In the genomic region with DNA sequence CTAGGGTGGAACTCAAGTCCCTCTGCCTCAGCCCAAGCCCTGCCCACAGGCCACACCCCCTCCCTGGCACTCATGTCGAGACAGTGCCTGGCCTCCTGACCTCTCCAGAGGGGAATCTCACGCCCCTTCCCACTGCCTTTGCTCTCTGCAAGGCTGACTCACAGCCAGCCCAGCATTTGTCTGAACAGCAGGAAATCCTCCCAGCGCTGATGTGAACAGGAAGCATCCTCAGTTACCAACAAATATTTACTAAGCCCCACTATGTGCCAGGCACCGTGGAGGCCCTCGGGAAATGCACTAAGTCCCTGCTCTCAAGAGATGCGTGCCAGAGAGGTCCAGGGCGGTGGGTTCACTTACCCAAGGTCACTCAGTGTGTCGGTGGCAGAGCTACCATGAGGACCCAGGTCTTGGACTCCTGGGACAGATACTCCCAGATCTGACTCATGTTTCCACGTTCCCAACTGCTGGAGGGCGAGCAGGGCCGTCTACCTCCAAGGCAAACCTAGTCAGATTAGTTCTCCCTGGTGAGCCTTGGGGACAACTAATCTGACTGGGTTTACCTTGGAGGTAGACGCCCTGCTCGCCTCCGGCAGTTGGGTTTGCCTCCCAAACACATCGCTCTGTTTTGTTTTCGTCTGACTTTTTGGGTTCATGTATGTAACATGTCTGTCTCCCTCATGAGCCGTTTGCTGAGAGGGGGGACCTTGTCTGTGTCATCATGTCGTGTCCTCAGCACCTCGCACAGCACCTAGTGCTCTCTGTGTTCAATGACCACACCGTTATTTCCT, we compare ENCODE assay signal across 9 cellular contexts. TPM values are rescaled to one million over a fixed set of nuclear protein-coding genes. Genes with fewer than 3 reads are reported as not detected.
DNase-seq lines count a peak whose midpoint lies in the region; ATAC-seq, FAIRE-seq and TF ChIP-seq lines count a peak whose summit lies in the region.
"Had no signal": no experiment of that assay in that cellular context is flagged by ENCODE, and none has a peak within 500 bp of the region (broad histone marks: within the 10 kb centered on the region; RNA-seq: fewer than 3 reads in every experiment).

No MANE protein-coding gene starts in this region.

- peaks cover 62% of the 10 kb centered on the region for H3K4me1 Mint-ChIP-seq in activated CD8-positive, alpha-beta T cell treated with anti-CD3 and anti-CD28 coated beads for 36 hours (ENCODE audit: low read depth)
- H3K4me1 Mint-ChIP-seq in nephron: peaks cover 45% of the 10 kb centered on the region

- WGBS in IMR-90 (ENCODE audit: extremely low coverage in 2 of 2, insufficient read length in 1 of 2), 2 experiments: 48% methylated on average over 14 of the region's 20 CpGs; no CpG with 5 or more reads in 1 of the 2 experiments

- peaks cover 2% of the 10 kb centered on the region for H3K27me3 ChIP-seq in AG04450 (ENCODE audit: control insufficient read depth, insufficient read depth, low read length)
- H3K27me3 ChIP-seq in IMR-90 (ENCODE audit: control insufficient read depth, insufficient read depth, low read length): no peaks in the 10 kb centered on the region

- peak overlapping the region; percentile 94 for H2AK5ac ChIP-seq in IMR-90 (ENCODE audit: low read depth, low read length)

- peak overlapping the region; percentile 60 for H4K91ac ChIP-seq in IMR-90 (ENCODE audit: insufficient read depth, low read depth, low read length)

- TF ChIP-seq RAD21 in IMR-90 (IDR thresholded peaks at IDR 0.05; ENCODE audit: low read length): no peak

- H3K4me3 ChIP-seq in AG04450 (ENCODE audit: low read depth, low read length): no peak overlapping the region
- no peak overlapping the region for H3K4me3 ChIP-seq in IMR-90 (ENCODE audit: insufficient read depth, low read depth, low read length)

- H2BK5ac ChIP-seq in IMR-90 (ENCODE audit: low read depth, low read length, poor library complexity, severe bottlenecking): peak overlapping the region; percentile 53

- dilution Hi-C loops in IMR-90 (cut with HindIII; ENCODE audit: low sequenced_read_pairs, unreplicated experiment): no loop called here

- H3K36me3 Mint-ChIP-seq in activated CD8-positive, alpha-beta T cell treated with anti-CD3 and anti-CD28 coated beads for 36 hours (ENCODE audit: low read depth): peaks cover 14% of the 10 kb centered on the region
- no peaks in the 10 kb centered on the region for H3K36me3 Mint-ChIP-seq in nephron (ENCODE audit: low read depth)

- FAIRE-seq in GM19239 (lab: Jason Lieb, UNC): no peak
- FAIRE-seq: colon had no signal

- no peak for TF ChIP-seq POLR2A in IMR-90 (IDR thresholded peaks at IDR 0.05; ENCODE audit: low read depth, low read length)

- peaks cover 28% of the 10 kb centered on the region for H3K4me1 ChIP-seq in IMR-90 (ENCODE audit: control insufficient read depth, insufficient read depth, low read length)

- H3K27ac ChIP-seq in AG04450 (ENCODE audit: low read depth, low read length): peak overlapping the region; percentile 52
- H3K27ac ChIP-seq in IMR-90 (ENCODE audit: insufficient read depth, low read length): peak overlapping the region; percentile 36; the same call in 1 of the 2 replicates

- H3K23ac ChIP-seq in IMR-90 (ENCODE audit: low read depth, low read length): 0 out of 2 replicates have a peak overlapping the region, but pooled peaks have one; percentile 65

- peaks cover 3 to 11% of the 10 kb centered on the region in 2 experiments; a peak in 2 of 4 replicates for H3K79me1 ChIP-seq in IMR-90 (ENCODE audit: low read depth in 1 of 2, low read length in 2 of 2)

- intact Hi-C loops in IMR-90 (cut with micrococcal nuclease): no loop called here
- intact Hi-C loops in activated CD8-positive, alpha-beta T cell treated with anti-CD3 and anti-CD28 coated beads for 36 hours (cut with micrococcal nuclease): no loop called here

- no peak overlapping the region for H3K18ac ChIP-seq in IMR-90 (ENCODE audit: low read depth, low read length)

- H4K5ac ChIP-seq in IMR-90 (ENCODE audit: low read depth, low read length): peak overlapping the region; percentile 28; the same call in 1 of the 2 replicates

- no TSS peak for BruUV-seq in IMR-90 (replicated peaks; lab: Mats Ljungman, UMichigan)

- DNase-seq in AG04450 (ENCODE audit: low read depth, low spot score): no peak
- peak; percentile 80 for DNase-seq in IMR-90
- peak; percentile 50 for DNase-seq in activated CD8-positive, alpha-beta T cell treated with anti-CD3 and anti-CD28 coated beads for 36 hours
- DNase-seq in GM19239 (ENCODE audit: insufficient read length, low spot score): no peak

- ATAC-seq in IMR-90 (ENCODE audit: low read depth): peak; percentile 64
- no peak for ATAC-seq in activated CD8-positive, alpha-beta T cell treated with anti-CD3 and anti-CD28 coated beads for 36 hours
- ATAC-seq in esophagus mucosa: peak; percentile 77
- no peak for ATAC-seq in HG03196 (IDR thresholded peaks at IDR 0.05; ENCODE audit: unreplicated experiment)
- no peak for ATAC-seq in HG03565 (IDR thresholded peaks at IDR 0.05; ENCODE audit: unreplicated experiment)

- H3K4me2 ChIP-seq in IMR-90 (ENCODE audit: low read depth, low read length): peak overlapping the region; percentile 22; the same call in 1 of the 2 replicates

- no peak overlapping the region for H3K9ac ChIP-seq in IMR-90 (ENCODE audit: low read depth, low read length)

- in situ Hi-C loops in IMR-90 (cut with MboI; ENCODE audit: low sequenced_read_pairs): no loop called here

- H4K20me1 ChIP-seq in IMR-90 (ENCODE audit: insufficient read depth, low read length): no peaks in the 10 kb centered on the region

- peak overlapping the region; percentile 64 to 69 for H4K8ac ChIP-seq in IMR-90 (ENCODE audit: low read depth in 2 of 2, low read length in 2 of 2)

- peak overlapping the region; percentile 68 for H2BK120ac ChIP-seq in IMR-90 (ENCODE audit: low read depth, low read length)

- H3K9me3 ChIP-seq in AG04450 (ENCODE audit: control insufficient read depth, insufficient read depth, low read length) (peaks cover 8% of the 10 kb centered on the region), IMR-90 (ENCODE audit: control insufficient read depth, insufficient read depth, low read length) (peaks cover 4% of the 10 kb centered on the region)

- H3K27ac Mint-ChIP-seq in activated CD8-positive, alpha-beta T cell treated with anti-CD3 and anti-CD28 coated beads for 36 hours: peak overlapping the region; percentile 96
- H3K27ac Mint-ChIP-seq in nephron: peak overlapping the region; percentile 62 to 89 (median 74)

- H3K4me3 Mint-ChIP-seq in activated CD8-positive, alpha-beta T cell treated with anti-CD3 and anti-CD28 coated beads for 36 hours: no peak overlapping the region
- H3K4me3 Mint-ChIP-seq in nephron: peak overlapping the region in 2 of 3 experiments; percentile 17 to 33

- H3K56ac ChIP-seq in IMR-90 (ENCODE audit: extremely low read depth, insufficient read depth, low read length): 0 out of 2 replicates have a peak overlapping the region, but pooled peaks have one; percentile 43

- CTCF ChIA-PET in AG04450 (lab: Charles Lee): interaction anchor here (2.2 kb wide), 1 partner anchor 40 kb away, joined by 5 read pairs; no protein-coding TSS in a partner anchor
- CTCF ChIA-PET in IMR-90 (lab: Yijun Ruan, JAX): interaction anchor here (1.1 kb wide), 1 partner anchor 60 kb away, joined by 3 read pairs; no protein-coding TSS in a partner anchor
- CTCF ChIA-PET in activated CD8-positive, alpha-beta T cell treated with anti-CD3 and anti-CD28 coated beads for 36 hours (lab: Charles Lee): interaction anchor here (0.8 to 2.3 kb wide), 5 partner anchors 27 to 39 kb away, joined by 3 to 11 read pairs (median 3); no protein-coding TSS in a partner anchor

- H3K14ac ChIP-seq in IMR-90 (replicated peaks; ENCODE audit: low read depth, low read length): peak overlapping the region; percentile 64

- H3K36me3 ChIP-seq in IMR-90 (ENCODE audit: control insufficient read depth, insufficient read depth, low read length): no peaks in the 10 kb centered on the region

- H2BK15ac ChIP-seq in IMR-90 (ENCODE audit: low read depth, low read length): peak overlapping the region; percentile 62; the same call in 1 of the 3 replicates

- peak overlapping the region; percentile 63 for H3K4ac ChIP-seq in IMR-90 (ENCODE audit: low read depth, low read length)

- no peaks in the 10 kb centered on the region for H3K27me3 Mint-ChIP-seq in activated CD8-positive, alpha-beta T cell treated with anti-CD3 and anti-CD28 coated beads for 36 hours
- no peaks in the 10 kb centered on the region for H3K27me3 Mint-ChIP-seq in nephron (ENCODE audit: low read depth)

- no peaks in the 10 kb centered on the region for H3K9me3 Mint-ChIP-seq in activated CD8-positive, alpha-beta T cell treated with anti-CD3 and anti-CD28 coated beads for 36 hours
- H3K9me3 Mint-ChIP-seq in nephron: peaks cover 3% of the 10 kb centered on the region

- peak overlapping the region; percentile 86 for H2AFZ ChIP-seq in IMR-90 (replicated peaks; ENCODE audit: low read length, poor library complexity)

- peaks cover 16% of the 10 kb centered on the region; the same call in 1 of the 2 replicates for H3K9me1 ChIP-seq in IMR-90 (ENCODE audit: insufficient read depth, low read length)

- TF ChIP-seq CTCF in AG04450 (IDR thresholded peaks at IDR 0.05; ENCODE audit: low read depth, low read length) (no peak), IMR-90 (conservative IDR thresholded peaks at IDR 0.05; ENCODE audit: low read depth, low read length) (no peak), nephron (IDR thresholded peaks at IDR 0.05; ENCODE audit: unreplicated experiment in 3 of 3) (no peak)
- no peak for TF ChIP-seq CTCF in activated CD8-positive, alpha-beta T cell treated with anti-CD3 and anti-CD28 coated beads for 36 hours (IDR thresholded peaks at IDR 0.05)

- H2BK20ac ChIP-seq in IMR-90 (ENCODE audit: low read depth, low read length): peak overlapping the region; percentile 81; the same call in 1 of the 2 replicates

- H2AK9ac ChIP-seq in IMR-90 (replicated peaks; ENCODE audit: low read depth, low read length, poor library complexity): peak overlapping the region; percentile 76

- POLR2A ChIA-PET in AG04450 (lab: Yijun Ruan, JAX) (no interaction called here), IMR-90 (lab: Charles Lee; ENCODE audit: unreplicated experiment) (interaction anchor here (0.6 kb wide), 1 partner anchor 236 kb away, joined by 6 read pairs; no protein-coding TSS in a partner anchor)
- POLR2A ChIA-PET in activated CD8-positive, alpha-beta T cell treated with anti-CD3 and anti-CD28 coated beads for 36 hours (lab: Charles Lee): interaction anchor here (0.6 to 1.7 kb wide), 4 partner anchors 29 to 761 kb away, joined by 3 to 5 read pairs (median 3); a partner anchor contains a TSS

TF ChIP-seq in IMR-90, 13 proteins besides CTCF, POLR2A, EP300 and RAD21 (continues in another document):
- TF ChIP-seq BHLHE40 (IDR thresholded peaks at IDR 0.05; ENCODE audit: low read depth, low read length) (no peak; the same call in 1 of the 2 replicates), FOS (IDR thresholded peaks at IDR 0.05; ENCODE audit: low read depth, low read length) (peak; percentile 66)

RNA-seq across cellular contexts. Expression of a gene that starts 7.7 kb away (rescaled TPM):
- polyA plus RNA-seq in AG04450 (2011; rRNA removed): 12.5 and 12.6 TPM in 2 replicates
- 9.6 and 14.4 TPM in 2 replicates for polyA minus RNA-seq in AG04450 (2011; rRNA and poly(A)+ RNA removed)
- 6.9 and 8.1 TPM in 2 replicates for total RNA-seq in IMR-90 (2012; rRNA removed)
- polyA plus RNA-seq in IMR-90 (2012; rRNA removed): 11.0 and 11.6 TPM in 2 replicates
- polyA plus RNA-seq in IMR-90 (2012; cell fraction: cytosol; rRNA removed): 9.8 and 15.3 TPM in 2 replicates
- 31.5 and 33.0 TPM in 2 replicates for polyA plus RNA-seq in IMR-90 (2012; cell fraction: nucleus; rRNA removed; ENCODE audit: low replicate concordance)
- total RNA-seq in activated CD8-positive, alpha-beta T cell treated with anti-CD3 and anti-CD28 coated beads for 36 hours: 10 to 100 TPM; 32.8 to 36.7 TPM
- 21.8 TPM for total RNA-seq in esophagus mucosa

Comparison
In these comparisons a context has a peak if more than half of its experiments do, and no peak if none do; other contexts are left out.
1. DNase-seq: peak in IMR-90 (single experiment) and activated CD8-positive, alpha-beta T cell treated with anti-CD3 and anti-CD28 coated beads for 36 hours (single experiment); none in AG04450 (single experiment) and GM19239 (single experiment).
2. ATAC-seq: peak in IMR-90 (single experiment) and esophagus mucosa (single experiment); none in activated CD8-positive, alpha-beta T cell treated with anti-CD3 and anti-CD28 coated beads for 36 hours (single experiment), HG03196 (single experiment) and HG03565 (single experiment).